ENCODE assay signal across 17 cellular contexts in the genomic region with DNA sequence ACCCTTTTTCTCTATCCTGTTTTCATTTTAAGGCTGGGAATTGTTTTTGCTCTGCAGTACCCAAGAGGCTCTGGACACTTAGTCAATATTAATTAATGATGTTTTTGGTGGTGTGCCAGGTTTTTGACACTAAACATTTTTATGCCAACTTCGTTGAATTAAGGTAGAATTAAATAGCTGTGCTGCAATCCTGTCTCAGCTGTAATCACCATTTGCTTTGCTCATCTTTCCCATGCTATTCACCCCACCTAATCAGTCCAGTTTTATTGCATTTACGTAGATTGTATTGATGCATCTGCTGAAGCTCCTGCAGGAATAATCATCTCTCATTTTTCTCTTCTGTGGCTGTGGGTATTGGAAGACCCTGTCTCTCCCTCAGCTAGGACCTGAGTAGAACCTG. TPM values are rescaled to one million over a fixed set of nuclear protein-coding genes. Genes with fewer than 3 reads are reported as not detected.
DNase-seq lines count a peak whose midpoint lies in the region; ATAC-seq and TF ChIP-seq lines count a peak whose summit lies in the region.
"Had no signal": no experiment of that assay in that cellular context is flagged by ENCODE, and none has a peak within 500 bp of the region (broad histone marks: within the 10 kb centered on the region; RNA-seq: fewer than 3 reads in every experiment).

No MANE protein-coding gene starts in this region.

- H3K4me3 Mint-ChIP-seq in nephron, result no peak overlapping the region
- H3K4me3 Mint-ChIP-seq: CD4-positive, alpha-beta memory T cell; HFFc6 had no signal

- no peak for TF ChIP-seq CTCF in nephron (IDR thresholded peaks at IDR 0.05; ENCODE audit: unreplicated experiment in 3 of 3)

- H3K36me3 Mint-ChIP-seq in nephron (ENCODE audit: low read depth), result no peaks in the 10 kb centered on the region
- H3K36me3 Mint-ChIP-seq: CD4-positive, alpha-beta memory T cell had no signal

- no peaks in the 10 kb centered on the region for H3K9me3 Mint-ChIP-seq in nephron
- H3K9me3 Mint-ChIP-seq: CD4-positive, alpha-beta memory T cell; HFFc6 had no signal

- peaks cover 42% of the 10 kb centered on the region for H3K4me1 Mint-ChIP-seq in nephron
- H3K4me1 Mint-ChIP-seq: CD4-positive, alpha-beta memory T cell had no signal

- DNase-seq in NCI-H748 (lab: John Stamatoyannopoulos, UW; ENCODE audit: unreplicated experiment) (peak; percentile 15), NCI-H748 treated with DMSO at 0.1 percent for 48 hours (lab: John Stamatoyannopoulos, UW) (no peak), SK-N-DZ (ENCODE audit: low spot score) (peak; percentile 24), left ventricle myocardium superior (no peak), NCI-H226 (no peak)
- DNase-seq: C1 segment of cervical spinal cord; Calu3; CD4-positive, alpha-beta memory T cell; COR-L47; DMS53; DMS79 treated with DMSO at 0.1 percent for 48 hours; GF-D8; GOT3; HFFc6 had no signal

- ATAC-seq in SK-N-SH treated with all-trans-retinoic acid at 6 μM for 48 hours, result no peak
- no peak for ATAC-seq in left ventricle myocardium superior
- no peak for ATAC-seq in HG02852 (IDR thresholded peaks at IDR 0.05; ENCODE audit: unreplicated experiment)

- H3K27ac Mint-ChIP-seq in nephron, result peak overlapping the region in 2 of 3 experiments; percentile 40 to 53
- H3K27ac Mint-ChIP-seq: CD4-positive, alpha-beta memory T cell; HFFc6 had no signal

- H3K27me3 Mint-ChIP-seq in nephron (ENCODE audit: low read depth), result peaks cover 4% of the 10 kb centered on the region

- intact Hi-C loops in left ventricle myocardium superior (cut with micrococcal nuclease), result no loop called here

TF ChIP-seq in SK-N-SH treated with all-trans-retinoic acid at 6 μM for 48 hours, 23 proteins besides CTCF, POLR2A, EP300 and RAD21:
- no peak for TF ChIP-seq BACH2 (CRISPR knock-in tag; IDR thresholded peaks at IDR 0.05; ENCODE audit: borderline replicate concordance)
- peak; percentile 27; the same call in 1 of the 2 replicates for TF ChIP-seq ISL1 (CRISPR knock-in tag; IDR thresholded peaks at IDR 0.05)
- peak; percentile 34; the same call in 1 of the 2 replicates for TF ChIP-seq TCF4 (CRISPR knock-in tag; IDR thresholded peaks at IDR 0.05; ENCODE audit: borderline replicate concordance)
- TF ChIP-seq ZNF565 (CRISPR knock-in tag; conservative IDR thresholded peaks at IDR 0.05; ENCODE audit: low read depth), result no peak
TF ChIP-seq in SK-N-SH treated with all-trans-retinoic acid at 6 μM for 48 hours: peak in this region for 2.

RNA-seq across cellular contexts. Expression of a gene that starts 52.6 kb away (rescaled TPM):
- 37.1 and 37.6 TPM in 2 replicates for polyA plus RNA-seq in SK-N-DZ (2014; cell fraction: cytosol; rRNA removed)
- 29.8 and 30.2 TPM in 2 replicates for polyA plus RNA-seq in SK-N-DZ (2014; cell fraction: nucleus; rRNA removed)
- total RNA-seq in left ventricle myocardium superior, result 13.8 TPM

Comparison
In these comparisons a context has a peak if more than half of its experiments do, and no peak if none do; other contexts are left out.
1. DNase-seq: peak in NCI-H748 (single experiment) and SK-N-DZ (single experiment); none in NCI-H748 treated with DMSO at 0.1 percent for 48 hours (single experiment), left ventricle myocardium superior (single experiment) and NCI-H226 (single experiment).